23 cellular contexts compared by ENCODE assay signal in the genomic region with DNA sequence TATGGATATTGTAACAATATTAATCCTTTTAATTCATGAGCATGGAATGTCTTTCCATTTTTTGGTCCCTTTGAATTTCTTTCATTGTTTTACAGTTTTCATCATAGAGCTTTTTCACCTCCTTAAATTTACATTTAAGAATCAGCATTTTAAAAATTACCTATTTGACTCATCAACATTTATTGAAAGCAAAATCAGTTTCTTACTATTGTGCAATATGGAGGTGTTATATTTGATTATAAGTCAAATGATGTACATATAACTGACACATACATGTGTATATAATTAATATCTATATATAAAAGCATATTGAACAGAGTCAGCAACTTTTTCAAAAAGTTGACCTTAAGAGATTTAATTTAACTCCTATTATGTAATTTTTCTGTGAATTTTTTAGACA. TPM values are rescaled to one million over a fixed set of nuclear protein-coding genes. Genes with fewer than 3 reads are reported as not detected.
DNase-seq lines count a peak whose midpoint lies in the region; ATAC-seq, FAIRE-seq and TF ChIP-seq lines count a peak whose summit lies in the region.
"Had no signal": no experiment of that assay in that cellular context is flagged by ENCODE, and none has a peak within 500 bp of the region (broad histone marks: within the 10 kb centered on the region; RNA-seq: fewer than 3 reads in every experiment).

No MANE protein-coding gene starts in this region.

- no peak overlapping the region for H2BK15ac ChIP-seq in H1 (ENCODE audit: low read length)

- H3K18ac ChIP-seq in H1 (ENCODE audit: extremely low read depth, low read length): no peak overlapping the region

- TF ChIP-seq CTCF in HepG2 (CRISPR knock-in tag; IDR thresholded peaks at IDR 0.05): no peak
- TF ChIP-seq CTCF in right lobe of liver (IDR thresholded peaks at IDR 0.05): no peak
- no peak for TF ChIP-seq CTCF in H1 (IDR thresholded peaks at IDR 0.05; ENCODE audit: control extremely low read depth in 1 of 3, insufficient read depth in 1 of 3, low read depth in 1 of 3, low read length in 3 of 3)

- CTCF ChIA-PET in HepG2 (lab: Yijun Ruan, JAX; ENCODE audit: low intra/inter-chr PET ratio, low total read pairs) (no interaction called here), H1 (lab: Charles Lee; ENCODE audit: partially characterized antibody) (no interaction called here)

- no peak overlapping the region for H2BK120ac ChIP-seq in H1 (replicated peaks; ENCODE audit: low read depth, low read length)

- H3K27me3 ChIP-seq in HepG2 (ENCODE audit: control insufficient read depth in 1 of 2, insufficient read depth in 2 of 2, low read length in 2 of 2): no peaks in the 10 kb centered on the region
- no peaks in the 10 kb centered on the region for H3K27me3 ChIP-seq in right lobe of liver
- no peaks in the 10 kb centered on the region for H3K27me3 ChIP-seq in H1 (replicated peaks in 1 of 4; ENCODE audit: control insufficient read depth in 3 of 4, extremely low read depth in 1 of 4, insufficient read depth in 3 of 4, low read length in 3 of 4)
- H3K27me3 ChIP-seq: BLaER1 treated with 17β-estradiol and CSF1 and Interleukin-3, amounts not matched to agents 10 nM and 100 nM had no signal

- TF ChIP-seq EP300 in HepG2 (IDR thresholded peaks at IDR 0.05; ENCODE audit: low read depth in 2 of 2, low read length in 2 of 2) (no peak), HepG2 (CRISPR knock-in tag; IDR thresholded peaks at IDR 0.05; ENCODE audit: borderline replicate concordance) (no peak), H1 (IDR thresholded peaks at IDR 0.05; ENCODE audit: borderline replicate concordance in 1 of 2, low read depth in 2 of 2, low read length in 2 of 2) (no peak)

- H3K4me1 ChIP-seq in HepG2 (ENCODE audit: insufficient read depth, low read length): peaks cover 16% of the 10 kb centered on the region
- H3K4me1 ChIP-seq in right lobe of liver: peaks cover 0 to 20% (median 5%) of the 10 kb centered on the region in 4 donors
- peaks cover 0 to 3% (median 0%) of the 10 kb centered on the region in 4 experiments; a peak in 1 of 7 replicates for H3K4me1 ChIP-seq in H1 (replicated peaks in 1 of 4; ENCODE audit: control insufficient read depth in 3 of 4, insufficient read depth in 4 of 4, low read length in 3 of 4)
- H3K4me1 ChIP-seq: Caco-2 had no signal

- POLR2A ChIA-PET in HepG2 (lab: Yijun Ruan, JAX) (no interaction called here), H1 (lab: Charles Lee; ENCODE audit: partially characterized antibody) (no interaction called here)

- H3K79me2 ChIP-seq in HepG2 (ENCODE audit: insufficient read depth, low read length): peaks cover 17% of the 10 kb centered on the region
- H3K79me2 ChIP-seq in H1 (ENCODE audit: control insufficient read depth in 1 of 2, insufficient read depth in 2 of 2, low read length in 2 of 2): peaks cover 0 to 63% of the 10 kb centered on the region in 2 experiments; a peak in 2 of 4 replicates

- H3K56ac ChIP-seq in H1 (replicated peaks; ENCODE audit: insufficient read length, low read depth, low read length): no peak overlapping the region

- intact Hi-C loops in HepG2 (cut with micrococcal nuclease; ENCODE audit: unreplicated experiment): no loop called here
- intact Hi-C loops in right lobe of liver (cut with DNase I): no loop called here

- H3K9me3 ChIP-seq in HepG2 (ENCODE audit: low read length) (no peaks in the 10 kb centered on the region), right lobe of liver (no peaks in the 10 kb centered on the region), H1 (ENCODE audit: insufficient read depth in 2 of 2, low read depth in 1 of 2, low read length in 1 of 2) (no peaks in the 10 kb centered on the region)
- H3K9me3 ChIP-seq: A549, Caco-2 had no signal

- no peak overlapping the region for H4K8ac ChIP-seq in H1 (ENCODE audit: extremely low read depth, insufficient read depth, low read length)

- H3K4me2 ChIP-seq in HepG2 (ENCODE audit: low read depth, low read length): no peak overlapping the region
- H3K4me2 ChIP-seq in H1 (ENCODE audit: insufficient read depth in 1 of 2, low read depth in 2 of 2, low read length in 2 of 2): no peak overlapping the region
- H3K4me2 ChIP-seq: A549; BLaER1 treated with 17β-estradiol and CSF1 and Interleukin-3, amounts not matched to agents 10 nM and 100 nM had no signal

- no peak overlapping the region for H4K91ac ChIP-seq in H1 (replicated peaks; ENCODE audit: insufficient read length, low read length)

- H3K4ac ChIP-seq in H1 (replicated peaks; ENCODE audit: insufficient read length, low read depth, low read length): no peak overlapping the region

- no peak overlapping the region for H2BK12ac ChIP-seq in H1 (ENCODE audit: low read depth, low read length)

- BruUV-seq in HepG2 (replicated peaks; lab: Mats Ljungman, UMichigan): no TSS peak

- in situ Hi-C loops in HepG2 (cut with HindIII; ENCODE audit: extremely low pct_ligation_motif_present, low pct_unique_long_range_greater_than_20kb): no loop called here

- no peak overlapping the region for H2AFZ ChIP-seq in HepG2 (ENCODE audit: low read length)
- no peak overlapping the region for H2AFZ ChIP-seq in H1 (ENCODE audit: low read length)

- H4K5ac ChIP-seq in H1 (ENCODE audit: insufficient read length, low read depth, low read length): no peak overlapping the region

- no peak overlapping the region for H3K14ac ChIP-seq in H1 (ENCODE audit: insufficient read length)

- no peak overlapping the region for H2AK5ac ChIP-seq in H1 (ENCODE audit: low read depth, low read length)

- H3K9ac ChIP-seq in HepG2 (ENCODE audit: insufficient read depth, low read depth, low read length): no peak overlapping the region
- H3K9ac ChIP-seq in H1 (replicated peaks in 1 of 4; ENCODE audit: extremely low read depth in 1 of 4, low read depth in 3 of 4, low read length in 3 of 4): no peak overlapping the region
- H3K9ac ChIP-seq: BLaER1 treated with 17β-estradiol and CSF1 and Interleukin-3, amounts not matched to agents 10 nM and 100 nM had no signal

- no peaks in the 10 kb centered on the region for H3K23me2 ChIP-seq in H1 (ENCODE audit: low read depth, low read length)

- ATAC-seq in HepG2: no peak
- ATAC-seq in right lobe of liver: no peak
- no peak for ATAC-seq in HG02970 (IDR thresholded peaks at IDR 0.05; ENCODE audit: low FRiP score, unreplicated experiment)
- ATAC-seq: A549; CD8-positive, alpha-beta T cell; GM12878 had no signal

- H3K36me3 ChIP-seq in HepG2 (replicated peaks in 1 of 2; ENCODE audit: control insufficient read depth in 1 of 2, insufficient read depth in 2 of 2, low read length in 2 of 2) (peaks cover 0 to 2% of the 10 kb centered on the region in 2 experiments; a peak in 2 of 5 replicates), right lobe of liver (no peaks in the 10 kb centered on the region), H1 (ENCODE audit: control insufficient read depth in 2 of 4, insufficient read depth in 4 of 4, low read length in 3 of 4) (no peaks in the 10 kb centered on the region)

- H3K4me3 ChIP-seq in HepG2 (replicated peaks in 1 of 3; ENCODE audit: insufficient read depth in 1 of 3, low read depth in 2 of 3, low read length in 3 of 3): no peak overlapping the region
- no peak overlapping the region for H3K4me3 ChIP-seq in right lobe of liver
- H3K4me3 ChIP-seq in H1 (ENCODE audit: extremely low read depth in 1 of 4, insufficient read depth in 2 of 4, low read depth in 3 of 4, low read length in 4 of 4): no peak overlapping the region
- H3K4me3 ChIP-seq: A549; BLaER1 treated with 17β-estradiol and CSF1 and Interleukin-3, amounts not matched to agents 10 nM and 100 nM; GM12878 had no signal

- TF ChIP-seq POLR2A in HepG2 (IDR thresholded peaks at IDR 0.05; ENCODE audit: insufficient read depth in 1 of 2, low read depth in 2 of 2, low read length in 2 of 2): no peak
- TF ChIP-seq POLR2A in right lobe of liver (IDR thresholded peaks at IDR 0.05): no peak
- TF ChIP-seq POLR2A in H1 (IDR thresholded peaks at IDR 0.05; ENCODE audit: control extremely low read depth in 1 of 2, low read depth in 2 of 2, low read length in 2 of 2): no peak

- peaks cover 7% of the 10 kb centered on the region for H3K79me1 ChIP-seq in H1 (ENCODE audit: low read depth, low read length)

- no peak for DNase-seq in HepG2 (ENCODE audit: low spot score)
- no peak for DNase-seq in right lobe of liver
- DNase-seq in H1 (ENCODE audit: low read depth in 1 of 2, low spot score in 2 of 2): no peak
- no peak for DNase-seq in SK-N-DZ (ENCODE audit: low spot score)
- DNase-seq: AML-193; Caco-2; Calu3; CD4-positive, alpha-beta T cell; CD8-positive, alpha-beta T cell; DMS53; DMS79; DND-41; EL; GDM1 had no signal

- FAIRE-seq in HepG2 (lab: Jason Lieb, UNC) (no peak), H1 (lab: Jason Lieb, UNC) (no peak)
- FAIRE-seq: A549, D721Med, GM12878, GM12892, GM18507 had no signal

- TF ChIP-seq RAD21 in HepG2 (CRISPR knock-in tag; IDR thresholded peaks at IDR 0.05) (no peak), H1 (IDR thresholded peaks at IDR 0.05 in 1 of 2, conservative IDR thresholded peaks at IDR 0.05 in 1 of 2; ENCODE audit: low read depth in 2 of 2, low read length in 2 of 2) (no peak)

- H3K27ac ChIP-seq in HepG2 (ENCODE audit: extremely low read length, insufficient read depth, low read length) (no peak overlapping the region), right lobe of liver (no peak overlapping the region), H1 (ENCODE audit: low read depth, low read length) (no peak overlapping the region)
- H3K27ac ChIP-seq: 22Rv1; BLaER1 treated with 17β-estradiol and CSF1 and Interleukin-3, amounts not matched to agents 10 nM and 100 nM; C4-2B had no signal

- H2BK20ac ChIP-seq in H1 (ENCODE audit: low read length): no peak overlapping the region

- H3K23ac ChIP-seq in H1 (ENCODE audit: insufficient read length): no peak overlapping the region

- no peaks in the 10 kb centered on the region; the same call in 1 of the 2 replicates for H4K20me1 ChIP-seq in HepG2 (ENCODE audit: insufficient read depth, low read length)
- no peaks in the 10 kb centered on the region for H4K20me1 ChIP-seq in H1 (replicated peaks in 1 of 2; ENCODE audit: control insufficient read depth in 1 of 2, insufficient read depth in 2 of 2, low read length in 2 of 2)

- no peak overlapping the region for H2BK5ac ChIP-seq in H1 (ENCODE audit: low read depth, low read length)

RNA-seq across cellular contexts. Expression of a gene that starts 52.2 kb away (rescaled TPM):
- total RNA-seq in HepG2 (2016; rRNA removed; fragmentation: Illumina TruSeq; extraction: Trizol) (25.5 and 44.4 TPM in 2 replicates), right lobe of liver (10 to 100 TPM; 16.0 to 28.6 (median 22.2) TPM)
- 33.4 and 34.4 TPM in 2 replicates for total RNA-seq in HepG2 (2016; cell fraction: cytosol; rRNA removed; fragmentation: Illumina TruSeq; extraction: Trizol; ENCODE audit: low read depth)
- 24.6 and 39.6 TPM in 2 replicates for total RNA-seq in HepG2 (2016; cell fraction: insoluble cytoplasmic fraction; rRNA removed; fragmentation: Illumina TruSeq; extraction: Trizol)
- total RNA-seq in HepG2 (2016; cell fraction: membrane; rRNA removed; fragmentation: Illumina TruSeq; extraction: Trizol): 39.5 and 52.4 TPM in 2 replicates
- total RNA-seq in HepG2 (2016; cell fraction: nucleus; rRNA removed; fragmentation: Illumina TruSeq; extraction: Trizol): 23.1 and 27.2 TPM in 2 replicates
- polyA plus RNA-seq in HepG2 (2011; rRNA removed) (8.0 and 8.6 TPM in 2 replicates), H1 (2011; rRNA removed) (4.3 and 7.6 TPM in 2 replicates)
- polyA plus RNA-seq in HepG2 (2011; cell fraction: cytosol; rRNA removed): 3.7 and 6.8 TPM in 2 replicates
- 2.9 and 3.6 TPM in 2 replicates for polyA plus RNA-seq in HepG2 (2011; cell fraction: nucleus; rRNA removed)
- polyA plus RNA-seq in HepG2 (2012): 11.5 and 12.7 TPM in 2 replicates
- 2.5 and 2.6 TPM in 2 replicates for polyA plus RNA-seq in HepG2 (2016; cell fraction: cytosol; fragmentation: Illumina TruSeq; extraction: Trizol; ENCODE audit: low read depth)
- 27.0 and 31.6 TPM in 2 replicates for polyA plus RNA-seq in HepG2 (2016; cell fraction: insoluble cytoplasmic fraction; fragmentation: Illumina TruSeq; extraction: Trizol; ENCODE audit: low read depth)
- polyA plus RNA-seq in HepG2 (2016; cell fraction: membrane; fragmentation: Illumina TruSeq; extraction: Trizol; ENCODE audit: low read depth): 10.5 and 11.0 TPM in 2 replicates
- polyA plus RNA-seq in HepG2 (2016; cell fraction: nucleus; fragmentation: Illumina TruSeq; extraction: Trizol; ENCODE audit: insufficient read depth, low read depth): 13.1 and 13.4 TPM in 2 replicates
- polyA minus RNA-seq in HepG2 (2011; rRNA and poly(A)+ RNA removed; ENCODE audit: low replicate concordance): 8.5 and 16.0 TPM in 2 replicates
- 17.3 and 24.5 TPM in 2 replicates for polyA minus RNA-seq in HepG2 (2011; cell fraction: cytosol; rRNA and poly(A)+ RNA removed)
- 56.1 and 58.2 TPM in 2 replicates for polyA minus RNA-seq in HepG2 (2011; cell fraction: nucleus; rRNA and poly(A)+ RNA removed)
- total RNA-seq in H1 (2021; fragmentation: NEBNext Ultra II Directional; extraction: Animal tissue kit (Norgen Biotek cat#: 25700)): 28.2 and 30.2 TPM in 2 replicates
- 8.2 TPM for polyA plus RNA-seq in H1 (2011; cell fraction: cytosol; rRNA removed)
- polyA plus RNA-seq in H1 (2011; cell fraction: nucleus; rRNA removed): 2.5 TPM
- polyA plus RNA-seq in H1 (2012, experiment 1 of 2): 6.6 to 12.6 TPM (median 8.2 TPM) in 4 replicates
- 0.92 TPM for polyA plus RNA-seq in H1 (2012, experiment 2 of 2)
- polyA plus RNA-seq in H1 (2013, experiment 1 of 2): 15.2 TPM
- polyA plus RNA-seq in H1 (2013, experiment 2 of 2): 17.5 TPM
- polyA minus RNA-seq in H1 (2011; rRNA and poly(A)+ RNA removed): 15.4 and 27.7 TPM in 2 replicates
- 19.5 TPM for polyA minus RNA-seq in H1 (2011; cell fraction: cytosol; rRNA and poly(A)+ RNA removed)
- polyA minus RNA-seq in H1 (2011; cell fraction: nucleus; rRNA and poly(A)+ RNA removed): 47.7 TPM
- polyA plus RNA-seq in SK-N-DZ (2014; cell fraction: cytosol; rRNA removed): 13.3 and 22.3 TPM in 2 replicates
- polyA plus RNA-seq in SK-N-DZ (2014; cell fraction: nucleus; rRNA removed): 10.2 and 10.6 TPM in 2 replicates

RNA-seq across cellular contexts. Expression of a gene that starts 52.7 kb away (rescaled TPM):
- total RNA-seq in HepG2 (2016; rRNA removed; fragmentation: Illumina TruSeq; extraction: Trizol) (24.1 and 28.9 TPM in 2 replicates), right lobe of liver (10 to 100 TPM in 5 of 6 experiments, 1 to 10 TPM in 1; 9.4 to 15.7 (median 11.5) TPM)
- total RNA-seq in HepG2 (2016; cell fraction: cytosol; rRNA removed; fragmentation: Illumina TruSeq; extraction: Trizol; ENCODE audit: low read depth): 17.3 and 20.0 TPM in 2 replicates
- 19.7 and 29.5 TPM in 2 replicates for total RNA-seq in HepG2 (2016; cell fraction: insoluble cytoplasmic fraction; rRNA removed; fragmentation: Illumina TruSeq; extraction: Trizol)
- total RNA-seq in HepG2 (2016; cell fraction: membrane; rRNA removed; fragmentation: Illumina TruSeq; extraction: Trizol): 32.7 and 33.9 TPM in 2 replicates
- 16.5 and 17.2 TPM in 2 replicates for total RNA-seq in HepG2 (2016; cell fraction: nucleus; rRNA removed; fragmentation: Illumina TruSeq; extraction: Trizol)
- polyA plus RNA-seq in HepG2 (2011; rRNA removed) (12.2 and 18.3 TPM in 2 replicates), H1 (2011; rRNA removed) (6.9 and 8.8 TPM in 2 replicates)
- 5.5 and 7.5 TPM in 2 replicates for polyA plus RNA-seq in HepG2 (2011; cell fraction: cytosol; rRNA removed)
- polyA plus RNA-seq in HepG2 (2011; cell fraction: nucleus; rRNA removed): 12.1 and 13.9 TPM in 2 replicates
- polyA plus RNA-seq in HepG2 (2012): 19.6 and 27.5 TPM in 2 replicates
- polyA plus RNA-seq in HepG2 (2016; cell fraction: cytosol; fragmentation: Illumina TruSeq; extraction: Trizol; ENCODE audit: low read depth): 21.3 and 22.3 TPM in 2 replicates
- polyA plus RNA-seq in HepG2 (2016; cell fraction: insoluble cytoplasmic fraction; fragmentation: Illumina TruSeq; extraction: Trizol; ENCODE audit: low read depth): 30.5 and 34.8 TPM in 2 replicates
- polyA plus RNA-seq in HepG2 (2016; cell fraction: membrane; fragmentation: Illumina TruSeq; extraction: Trizol; ENCODE audit: low read depth): 27.9 and 29.7 TPM in 2 replicates
- polyA plus RNA-seq in HepG2 (2016; cell fraction: nucleus; fragmentation: Illumina TruSeq; extraction: Trizol; ENCODE audit: insufficient read depth, low read depth): 21.6 and 32.5 TPM in 2 replicates
- polyA minus RNA-seq in HepG2 (2011; rRNA and poly(A)+ RNA removed; ENCODE audit: low replicate concordance): 3.9 and 7.4 TPM in 2 replicates
- polyA minus RNA-seq in HepG2 (2011; cell fraction: cytosol; rRNA and poly(A)+ RNA removed): 6.7 and 7.0 TPM in 2 replicates
- 30.1 and 40.0 TPM in 2 replicates for polyA minus RNA-seq in HepG2 (2011; cell fraction: nucleus; rRNA and poly(A)+ RNA removed)
- total RNA-seq in H1 (2021; fragmentation: NEBNext Ultra II Directional; extraction: Animal tissue kit (Norgen Biotek cat#: 25700)): 19.6 and 22.2 TPM in 2 replicates
- polyA plus RNA-seq in H1 (2011; cell fraction: cytosol; rRNA removed): 13.4 TPM
- 9.5 TPM for polyA plus RNA-seq in H1 (2011; cell fraction: nucleus; rRNA removed)
- polyA plus RNA-seq in H1 (2012, experiment 1 of 2): 14.7 to 37.7 TPM (median 15.4 TPM) in 4 replicates
- polyA plus RNA-seq in H1 (2012, experiment 2 of 2): 4.3 TPM
- 21.8 TPM for polyA plus RNA-seq in H1 (2013, experiment 1 of 2)
- 21.4 TPM for polyA plus RNA-seq in H1 (2013, experiment 2 of 2)
- 11.1 and 13.5 TPM in 2 replicates for polyA minus RNA-seq in H1 (2011; rRNA and poly(A)+ RNA removed)
- 5.6 TPM for polyA minus RNA-seq in H1 (2011; cell fraction: cytosol; rRNA and poly(A)+ RNA removed)
- 30.2 TPM for polyA minus RNA-seq in H1 (2011; cell fraction: nucleus; rRNA and poly(A)+ RNA removed)
- polyA plus RNA-seq in SK-N-DZ (2014; cell fraction: cytosol; rRNA removed): 48.6 and 48.7 TPM in 2 replicates
- polyA plus RNA-seq in SK-N-DZ (2014; cell fraction: nucleus; rRNA removed): 57.3 and 69.6 TPM in 2 replicates
